Comparison of ENCODE assay signal across 22 cellular contexts in genomic region chr9:75499812-75500211, GRCh38.
"Had no signal": no experiment of that assay in that cellular context is flagged by ENCODE, and none has a peak within 500 bp of the region (broad histone marks: within the 10 kb centered on the region; RNA-seq: fewer than 3 reads in every experiment).

No MANE protein-coding gene starts in this region.

- H3K9me3 Mint-ChIP-seq: activated naive CD4-positive, alpha-beta T cell treated with anti-CD3 and anti-CD28 coated beads, Interleukin-2, amount 50 U/mL, for 24 hours; activated T-helper 1 cell treated with anti-CD3 and anti-CD28 coated beads, Interleukin-12 subunit alpha, Interleukin-12 subunit beta, Interleukin-2, Interleukin-4 antibody, amounts not matched to agents 30 ng/mL and 10 ng/mL and 1 ng/mL, durations not matched to agents 14 hours and 24 hours and 36 hours; naive thymus-derived CD8-positive, alpha-beta T cell; neural progenitor cell had no signal

- ATAC-seq: activated CD8-positive, alpha-beta T cell treated with anti-CD3 and anti-CD28 coated beads, Interleukin-2, amount 10 ng/mL, durations not matched to agents 7 days and 5 days; esophagus mucosa; naive thymus-derived CD8-positive, alpha-beta T cell had no signal

- H3K36me3 ChIP-seq: brain microvascular endothelial cell, gastrocnemius medialis, heart left ventricle, neural progenitor cell, upper lobe of left lung had no signal

- H3K27ac Mint-ChIP-seq: activated CD8-positive, alpha-beta T cell treated with anti-CD3 and anti-CD28 coated beads, Interleukin-2, amount 10 ng/mL, durations not matched to agents 7 days and 5 days; activated naive CD4-positive, alpha-beta T cell treated with anti-CD3 and anti-CD28 coated beads, Interleukin-2, amount 50 U/mL, for 24 hours; activated T-helper 1 cell treated with anti-CD3 and anti-CD28 coated beads, Interleukin-12 subunit alpha, Interleukin-12 subunit beta, Interleukin-2, Interleukin-4 antibody, amounts not matched to agents 30 ng/mL and 10 ng/mL and 1 ng/mL, durations not matched to agents 14 hours and 24 hours and 36 hours; mesothelial cell of epicardium; naive thymus-derived CD8-positive, alpha-beta T cell; neural progenitor cell had no signal

- H3K36me3 Mint-ChIP-seq: activated naive CD4-positive, alpha-beta T cell treated with anti-CD3 and anti-CD28 coated beads, Interleukin-2, amount 50 U/mL, for 24 hours; mesothelial cell of epicardium; naive thymus-derived CD8-positive, alpha-beta T cell; neural progenitor cell had no signal

- H3K4me1 ChIP-seq: gastrocnemius medialis, neural progenitor cell had no signal

- H3K9me3 ChIP-seq: gastrocnemius medialis, heart left ventricle, upper lobe of left lung had no signal

- H3K4me3 ChIP-seq: gastrocnemius medialis, heart left ventricle, neural progenitor cell, upper lobe of left lung had no signal

- H3K27ac ChIP-seq: brain microvascular endothelial cell, neural progenitor cell had no signal

- H3K27me3 ChIP-seq: brain microvascular endothelial cell, gastrocnemius medialis, heart left ventricle, neural progenitor cell, upper lobe of left lung had no signal

- H3K4me1 Mint-ChIP-seq: activated naive CD4-positive, alpha-beta T cell treated with anti-CD3 and anti-CD28 coated beads, Interleukin-2, amount 50 U/mL, for 24 hours; mesothelial cell of epicardium; naive thymus-derived CD8-positive, alpha-beta T cell; neural progenitor cell had no signal

- DNase-seq: activated CD4-positive, alpha-beta T cell treated with anti-CD3 and anti-CD28 coated beads for 1 hour; activated CD4-positive, alpha-beta T cell treated with anti-CD3 and anti-CD28 coated beads, Interleukin-2, amount 50 U/mL, for 1 hour; activated CD8-positive, alpha-beta T cell treated with anti-CD3 and anti-CD28 coated beads, Interleukin-2, amount 10 ng/mL, durations not matched to agents 7 days and 5 days; activated gamma-delta T cell treated with Interleukin-2 at 50 U/mL for 16 hours; aorta; brain microvascular endothelial cell; central memory CD4-positive, alpha-beta T cell; dermis blood vessel endothelial cell; effector memory CD4-positive, alpha-beta T cell; gastrocnemius medialis; heart left ventricle; kidney; naive thymus-derived CD8-positive, alpha-beta T cell; stimulated activated CD4-positive, alpha-beta T cell treated with anti-CD3 and anti-CD28 coated beads, Interleukin-4, amount 100 ng/mL, for 24 hours; stimulated activated naive CD4-positive, alpha-beta T cell treated with Interleukin-2 at 50 U/mL for 16 hours; T-helper 1 cell; upper lobe of left lung had no signal

- H3K4me3 Mint-ChIP-seq: activated CD8-positive, alpha-beta T cell treated with anti-CD3 and anti-CD28 coated beads, Interleukin-2, amount 10 ng/mL, durations not matched to agents 7 days and 5 days; activated naive CD4-positive, alpha-beta T cell treated with anti-CD3 and anti-CD28 coated beads, Interleukin-2, amount 50 U/mL, for 24 hours; activated T-helper 1 cell treated with anti-CD3 and anti-CD28 coated beads, Interleukin-12 subunit alpha, Interleukin-12 subunit beta, Interleukin-2, Interleukin-4 antibody, amounts not matched to agents 30 ng/mL and 10 ng/mL and 1 ng/mL, durations not matched to agents 14 hours and 24 hours and 36 hours; mesothelial cell of epicardium; naive thymus-derived CD8-positive, alpha-beta T cell; neural progenitor cell had no signal
